Comparison of ENCODE assay signal across 1 cellular context in the genomic region with DNA sequence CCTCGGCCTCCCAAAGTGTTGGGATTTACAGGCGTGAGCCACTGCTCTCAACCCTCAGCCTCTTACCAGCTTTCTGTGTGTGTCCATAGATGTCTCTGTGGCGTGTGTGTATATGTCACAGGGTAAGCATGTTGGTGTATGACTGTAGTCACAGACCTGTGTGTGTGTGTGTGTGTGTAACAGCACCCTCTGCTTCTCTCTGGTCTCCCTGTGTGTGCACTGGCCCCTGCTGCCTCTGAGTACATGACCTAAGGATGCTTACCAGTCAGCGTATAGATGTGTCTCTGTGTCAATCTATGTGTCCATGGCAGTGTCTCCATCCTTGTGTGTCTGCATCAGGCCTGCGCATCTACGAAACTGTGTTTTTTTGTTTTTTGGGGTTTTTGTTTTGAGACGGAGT.
TF ChIP-seq lines count a peak whose summit lies in the region.

No MANE protein-coding gene starts in this region.

TF ChIP-seq in endothelial cell of umbilical vein, 7 proteins besides CTCF, POLR2A, EP300 and RAD21 (continued from another document):
- TF ChIP-seq MYC (IDR thresholded peaks at IDR 0.05; ENCODE audit: low read depth, low read length) (no peak), JUN (IDR thresholded peaks at IDR 0.05; ENCODE audit: borderline replicate concordance, insufficient read depth, insufficient read length, low read depth) (no peak), FOS (IDR thresholded peaks at IDR 0.05; ENCODE audit: borderline replicate concordance, insufficient read depth, low read length) (no peak), POLR2AphosphoS5 (IDR thresholded peaks at IDR 0.05; ENCODE audit: insufficient read depth, low read depth, low read length) (no peak), GATA2 (IDR thresholded peaks at IDR 0.05; ENCODE audit: insufficient read depth, insufficient read length, low read depth, low read length) (no peak), EZH2 (IDR thresholded peaks at IDR 0.05; ENCODE audit: borderline replicate concordance, low read depth, low read length, severe bottlenecking) (no peak)
